20 cellular contexts compared by ENCODE assay signal in the genomic region with DNA sequence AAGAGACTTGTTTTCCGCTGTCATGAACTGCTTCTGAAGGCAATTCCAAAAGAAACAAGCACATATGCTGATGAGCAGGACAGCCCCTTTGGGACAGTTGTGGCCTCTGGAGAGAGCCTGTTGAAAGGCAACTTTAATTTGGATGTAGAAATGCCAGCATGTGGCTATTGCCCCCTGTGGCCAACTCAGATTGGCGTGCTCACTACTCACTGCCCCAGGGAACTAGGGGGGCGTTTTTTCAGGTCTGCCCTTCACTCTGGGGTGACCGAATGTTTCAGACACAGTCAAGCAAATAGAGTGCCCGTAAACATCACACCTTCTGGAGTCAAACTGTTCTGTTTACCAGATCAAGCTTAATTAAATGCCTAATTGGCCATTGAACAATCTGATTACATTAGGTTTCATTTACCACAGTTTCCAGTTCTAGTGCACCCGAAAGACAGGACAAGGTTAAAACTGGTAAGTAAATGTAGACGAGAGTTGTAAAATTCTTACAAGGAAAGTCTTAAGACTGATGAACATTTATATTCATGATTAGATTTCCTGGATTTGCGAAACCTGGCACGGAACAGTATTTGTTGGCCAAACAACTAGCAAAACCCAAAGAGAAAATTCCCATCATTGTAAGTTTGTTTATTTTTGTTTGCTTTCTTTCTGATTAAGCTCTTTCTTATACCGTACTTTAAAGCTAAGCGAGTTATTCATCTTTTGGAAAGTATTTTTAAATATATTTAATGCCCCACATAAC.
DNase-seq lines count a peak whose midpoint lies in the region; ATAC-seq and TF ChIP-seq lines count a peak whose summit lies in the region.
"Had no signal": no experiment of that assay in that cellular context is flagged by ENCODE, and none has a peak within 500 bp of the region (broad histone marks: within the 10 kb centered on the region; RNA-seq: fewer than 3 reads in every experiment).

No MANE protein-coding gene starts in this region.

- DNase-seq in HEK293T (ENCODE audit: extremely low spot score) (peak; percentile 28), SK-MEL-5 (ENCODE audit: low read depth, low spot score) (peak; percentile 16), fibroblast of gingiva (ENCODE audit: low read depth) (peak; percentile 64), psoas muscle (no peak), NCI-H774 (lab: John Stamatoyannopoulos, UW) (no peak)
- DNase-seq in activated CD4-positive, alpha-beta memory T cell treated with anti-CD3 and anti-CD28 coated beads, Interleukin-2, amount 10 ng/mL, durations not matched to agents 7 days and 5 days = no peak
- DNase-seq: activated CD4-positive, alpha-beta T cell treated with anti-CD3 and anti-CD28 coated beads for 48 hours; activated naive CD4-positive, alpha-beta T cell treated with Interleukin-2 at 50 U/mL for 16 hours; aorta; KBM-7; NCI-H1105 treated with DMSO at 0.1 percent for 48 hours; NK-92 treated with Interleukin-12 subunit alpha and Interleukin-12 subunit beta, amount 100 ng/mL, for 24 hours; SHP77; stimulated activated naive B cell treated with anti-CD40 and anti-IgM and Interleukin-4, amounts not matched to agents 10 μg/mL and 1 μg/mL and 100 μg/mL, for 72 hours; upper lobe of right lung had no signal

- peaks cover 6% of the 10 kb centered on the region for H3K4me1 ChIP-seq in psoas muscle
- H3K4me1 ChIP-seq: BLaER1, upper lobe of right lung had no signal

- H3K27ac ChIP-seq in psoas muscle = peak overlapping the region; percentile 3
- H3K27ac ChIP-seq: BLaER1, upper lobe of right lung had no signal

- CTCF ChIA-PET in HEK293T (lab: Yijun Ruan, JAX) = no interaction called here
- CTCF ChIA-PET in activated CD4-positive, alpha-beta memory T cell treated with anti-CD3 and anti-CD28 coated beads, Interleukin-2, amount 10 ng/mL, durations not matched to agents 7 days and 5 days (lab: Charles Lee) = interaction anchor here (0.6 to 1.4 kb wide), 3 partner anchors 32 to 464 kb away, joined by 3 read pairs; no protein-coding TSS in a partner anchor

- intact Hi-C loops in psoas muscle (cut with DNase I) = no loop called here

- H3K9me3 ChIP-seq in psoas muscle = no peaks in the 10 kb centered on the region
- H3K9me3 ChIP-seq: BLaER1, upper lobe of right lung had no signal

- no peaks in the 10 kb centered on the region for H3K9me3 Mint-ChIP-seq in activated CD4-positive, alpha-beta memory T cell treated with anti-CD3 and anti-CD28 coated beads, Interleukin-2, amount 10 ng/mL, durations not matched to agents 7 days and 5 days
- H3K9me3 Mint-ChIP-seq: dendritic cell treated with granulocyte-macrophage colony-stimulating factor and Interleukin-4, amounts not matched to agents 40 ng/mL and 50 ng/mL, for 4 days; T-helper 2 cell treated with Interferon-gamma antibody and Interleukin-4, amounts not matched to agents 5 μg/mL and 100 μg/mL, for 36 hours had no signal

- H3K27me3 ChIP-seq in psoas muscle (ENCODE audit: insufficient read depth in 3 of 3, low read length in 2 of 3) = no peaks in the 10 kb centered on the region
- H3K27me3 ChIP-seq: BLaER1, upper lobe of right lung had no signal

- H3K27ac Mint-ChIP-seq in activated CD4-positive, alpha-beta memory T cell treated with anti-CD3 and anti-CD28 coated beads, Interleukin-2, amount 10 ng/mL, durations not matched to agents 7 days and 5 days = no peak overlapping the region
- H3K27ac Mint-ChIP-seq: dendritic cell treated with granulocyte-macrophage colony-stimulating factor and Interleukin-4, amounts not matched to agents 40 ng/mL and 50 ng/mL, for 4 days; stimulated activated naive B cell treated with anti-CD40 and anti-IgM and Interleukin-4, amounts not matched to agents 10 μg/mL and 1 μg/mL and 100 μg/mL, for 72 hours; T-helper 2 cell treated with Interferon-gamma antibody and Interleukin-4, amounts not matched to agents 5 μg/mL and 100 μg/mL, for 36 hours had no signal

- WGBS in psoas muscle, 3 donors = 80 to 88% (median 87%) methylated on average over 11 of the region's 11 CpGs

- H3K36me3 ChIP-seq in psoas muscle (ENCODE audit: insufficient read depth in 1 of 2, low read depth in 1 of 2) = peaks cover 3 to 80% of the 10 kb centered on the region in 2 donors
- H3K36me3 ChIP-seq: BLaER1 had no signal

- H3K4me3 ChIP-seq in psoas muscle = no peak overlapping the region
- H3K4me3 ChIP-seq: BLaER1, upper lobe of right lung had no signal

- H3K4me3 Mint-ChIP-seq in activated CD4-positive, alpha-beta memory T cell treated with anti-CD3 and anti-CD28 coated beads, Interleukin-2, amount 10 ng/mL, durations not matched to agents 7 days and 5 days = no peak overlapping the region
- H3K4me3 Mint-ChIP-seq: dendritic cell treated with granulocyte-macrophage colony-stimulating factor and Interleukin-4, amounts not matched to agents 40 ng/mL and 50 ng/mL, for 4 days; stimulated activated naive B cell treated with anti-CD40 and anti-IgM and Interleukin-4, amounts not matched to agents 10 μg/mL and 1 μg/mL and 100 μg/mL, for 72 hours; T-helper 2 cell treated with Interferon-gamma antibody and Interleukin-4, amounts not matched to agents 5 μg/mL and 100 μg/mL, for 36 hours had no signal

- H3K4me1 Mint-ChIP-seq in activated CD4-positive, alpha-beta memory T cell treated with anti-CD3 and anti-CD28 coated beads, Interleukin-2, amount 10 ng/mL, durations not matched to agents 7 days and 5 days = peaks cover 8% of the 10 kb centered on the region

- no peak for TF ChIP-seq CTCF in psoas muscle (IDR thresholded peaks at IDR 0.05)

- peaks cover 50% of the 10 kb centered on the region for H3K36me3 Mint-ChIP-seq in activated CD4-positive, alpha-beta memory T cell treated with anti-CD3 and anti-CD28 coated beads, Interleukin-2, amount 10 ng/mL, durations not matched to agents 7 days and 5 days (ENCODE audit: low read depth)

- H3K27me3 Mint-ChIP-seq in activated CD4-positive, alpha-beta memory T cell treated with anti-CD3 and anti-CD28 coated beads, Interleukin-2, amount 10 ng/mL, durations not matched to agents 7 days and 5 days = no peaks in the 10 kb centered on the region
- H3K27me3 Mint-ChIP-seq: dendritic cell treated with granulocyte-macrophage colony-stimulating factor and Interleukin-4, amounts not matched to agents 40 ng/mL and 50 ng/mL, for 4 days; stimulated activated naive B cell treated with anti-CD40 and anti-IgM and Interleukin-4, amounts not matched to agents 10 μg/mL and 1 μg/mL and 100 μg/mL, for 72 hours had no signal

- POLR2A ChIA-PET in HEK293T (lab: Yijun Ruan, JAX) = no interaction called here
- POLR2A ChIA-PET in activated CD4-positive, alpha-beta memory T cell treated with anti-CD3 and anti-CD28 coated beads, Interleukin-2, amount 10 ng/mL, durations not matched to agents 7 days and 5 days (lab: Charles Lee) = no interaction called here

- in situ Hi-C loops in SK-MEL-5 (cut with HindIII; ENCODE audit: low pct_unique_long_range_greater_than_20kb, low sequenced_read_pairs) = no loop called here

- no peak for ATAC-seq in psoas muscle
- ATAC-seq in GM19463 (IDR thresholded peaks at IDR 0.05; ENCODE audit: unreplicated experiment) = no peak
- no peak for ATAC-seq in HG02973 (IDR thresholded peaks at IDR 0.05; ENCODE audit: unreplicated experiment)
- ATAC-seq: stimulated activated naive B cell treated with anti-CD40 and anti-IgM and Interleukin-4, amounts not matched to agents 10 μg/mL and 1 μg/mL and 100 μg/mL, for 72 hours; upper lobe of right lung had no signal

TF ChIP-seq in HEK293T, 16 proteins besides CTCF, POLR2A, EP300 and RAD21:
- TF ChIP-seq ELF4 (IDR thresholded peaks at IDR 0.05) = no peak
- TF ChIP-seq L3MBTL2 (conservative IDR thresholded peaks at IDR 0.05) = no peak
- TF ChIP-seq HDGF (IDR thresholded peaks at IDR 0.05; ENCODE audit: borderline replicate concordance) = no peak
- TF ChIP-seq TARDBP (IDR thresholded peaks at IDR 0.05) = no peak
- TF ChIP-seq FOXM1 (IDR thresholded peaks at IDR 0.05; ENCODE audit: borderline replicate concordance) = no peak
- no peak for TF ChIP-seq ZNF384 (IDR thresholded peaks at IDR 0.05)
- no peak for TF ChIP-seq SP1 (IDR thresholded peaks at IDR 0.05)
- TF ChIP-seq NFRKB (IDR thresholded peaks at IDR 0.05) = no peak
- no peak for TF ChIP-seq ARNT (IDR thresholded peaks at IDR 0.05)
- no peak for TF ChIP-seq PKNOX1 (IDR thresholded peaks at IDR 0.05)
- TF ChIP-seq SUZ12 (IDR thresholded peaks at IDR 0.05) = no peak
- no peak for TF ChIP-seq LEF1 (IDR thresholded peaks at IDR 0.05; ENCODE audit: borderline replicate concordance)
- TF ChIP-seq BHLHE40 (IDR thresholded peaks at IDR 0.05; ENCODE audit: borderline replicate concordance) = no peak
- TF ChIP-seq CTBP1 (IDR thresholded peaks at IDR 0.05; ENCODE audit: borderline replicate concordance) = no peak
- no peak for TF ChIP-seq FOXK2 (IDR thresholded peaks at IDR 0.05)
- no peak for TF ChIP-seq FOXA1 (IDR thresholded peaks at IDR 0.05)

Comparison
In these comparisons a context has a peak if more than half of its experiments do, and no peak if none do; other contexts are left out.
1. DNase-seq: peak in HEK293T (single experiment), SK-MEL-5 (single experiment) and fibroblast of gingiva (single experiment); none in psoas muscle (0 of 2), NCI-H774 (single experiment) and activated CD4-positive, alpha-beta memory T cell treated with anti-CD3 and anti-CD28 coated beads, Interleukin-2, amount 10 ng/mL, durations not matched to agents 7 days and 5 days (single experiment).